Comparison of ENCODE assay signal across 10 cellular contexts in genomic region chr13:41554626-41555386, GRCh38.
DNase-seq lines count a peak whose midpoint lies in the region; ATAC-seq and TF ChIP-seq lines count a peak whose summit lies in the region.
"Had no signal": no experiment of that assay in that cellular context is flagged by ENCODE, and none has a peak within 500 bp of the region (broad histone marks: within the 10 kb centered on the region; RNA-seq: fewer than 3 reads in every experiment).

No MANE protein-coding gene starts in this region.

- intact Hi-C loops in CD8-positive, alpha-beta T cell (cut with DNase I, micrococcal nuclease): no loop called here

- H3K9me3 Mint-ChIP-seq in activated CD8-positive, alpha-beta T cell treated with anti-CD3 and anti-CD28 coated beads, Interleukin-2, amount 10 ng/mL, durations not matched to agents 7 days and 5 days (ENCODE audit: insufficient read depth): no peaks in the 10 kb centered on the region
- H3K9me3 Mint-ChIP-seq in CD8-positive, alpha-beta T cell: no peaks in the 10 kb centered on the region

- H3K9me3 ChIP-seq in CD8-positive, alpha-beta T cell (ENCODE audit: low read length): no peaks in the 10 kb centered on the region

- H3K36me3 ChIP-seq in CD8-positive, alpha-beta T cell (ENCODE audit: insufficient read depth, low read length): no peaks in the 10 kb centered on the region

- H3K27me3 ChIP-seq in CD8-positive, alpha-beta T cell (ENCODE audit: insufficient read depth, low read length): no peaks in the 10 kb centered on the region

- ATAC-seq in GM19372 (IDR thresholded peaks at IDR 0.05; ENCODE audit: low read depth, unreplicated experiment) (peak; percentile 65), HG03045 (IDR thresholded peaks at IDR 0.05; ENCODE audit: unreplicated experiment) (peak; percentile 92)
- ATAC-seq in activated CD8-positive, alpha-beta T cell treated with anti-CD3 and anti-CD28 coated beads, Interleukin-2, amount 10 ng/mL, durations not matched to agents 7 days and 5 days: peak; percentile 57
- ATAC-seq in CD8-positive, alpha-beta T cell: no peak

- DNase-seq in GM13977 (ENCODE audit: low spot score): peak; percentile 78
- DNase-seq in activated CD8-positive, alpha-beta T cell treated with anti-CD3 and anti-CD28 coated beads, Interleukin-2, amount 10 ng/mL, durations not matched to agents 7 days and 5 days: peak; percentile 29
- no peak for DNase-seq in iPS-NIHi11 (ENCODE audit: low spot score)
- DNase-seq in CD8-positive, alpha-beta T cell: no peak
- DNase-seq in HCEC 1CT: no peak
- no peak for DNase-seq in inferior parietal cortex (ENCODE audit: extremely low spot score)
- DNase-seq: effector CD8-positive, alpha-beta T cell; kidney glomerular epithelial cell had no signal

- POLR2A ChIA-PET in activated CD8-positive, alpha-beta T cell treated with anti-CD3 and anti-CD28 coated beads, Interleukin-2, amount 10 ng/mL, durations not matched to agents 7 days and 5 days (lab: Charles Lee): interaction anchor here (2.0 kb wide), 1 partner anchor 90 kb away, joined by 6 read pairs; no protein-coding TSS in a partner anchor
- POLR2A ChIA-PET in CD8-positive, alpha-beta T cell (lab: Charles Lee): interaction anchor here (0.7 kb wide), 1 partner anchor 119 kb away, joined by 3 read pairs; no protein-coding TSS in a partner anchor

- H3K27me3 Mint-ChIP-seq in activated CD8-positive, alpha-beta T cell treated with anti-CD3 and anti-CD28 coated beads, Interleukin-2, amount 10 ng/mL, durations not matched to agents 7 days and 5 days (ENCODE audit: low read depth): no peaks in the 10 kb centered on the region
- no peaks in the 10 kb centered on the region for H3K27me3 Mint-ChIP-seq in CD8-positive, alpha-beta T cell (ENCODE audit: low read depth)

- no peaks in the 10 kb centered on the region for H3K36me3 Mint-ChIP-seq in activated CD8-positive, alpha-beta T cell treated with anti-CD3 and anti-CD28 coated beads, Interleukin-2, amount 10 ng/mL, durations not matched to agents 7 days and 5 days (ENCODE audit: low read depth)
- H3K36me3 Mint-ChIP-seq in CD8-positive, alpha-beta T cell: no peaks in the 10 kb centered on the region

- no peaks in the 10 kb centered on the region for H3K4me1 ChIP-seq in CD8-positive, alpha-beta T cell (ENCODE audit: insufficient read depth, low read length)

- CTCF ChIA-PET in activated CD8-positive, alpha-beta T cell treated with anti-CD3 and anti-CD28 coated beads, Interleukin-2, amount 10 ng/mL, durations not matched to agents 7 days and 5 days (lab: Charles Lee): interaction anchor here (1.0 to 3.3 kb wide), 2 partner anchors 30 to 95 kb away, joined by 3 to 17 read pairs; no protein-coding TSS in a partner anchor
- CTCF ChIA-PET in CD8-positive, alpha-beta T cell (lab: Charles Lee): interaction anchor here (0.8 to 1.3 kb wide), 5 partner anchors 8 to 173 kb away, joined by 3 to 5 read pairs (median 4); no protein-coding TSS in a partner anchor

- no peak overlapping the region for H3K27ac ChIP-seq in CD8-positive, alpha-beta T cell (ENCODE audit: low read depth, low read length)

- no peak overlapping the region for H3K27ac Mint-ChIP-seq in activated CD8-positive, alpha-beta T cell treated with anti-CD3 and anti-CD28 coated beads, Interleukin-2, amount 10 ng/mL, durations not matched to agents 7 days and 5 days
- H3K27ac Mint-ChIP-seq in CD8-positive, alpha-beta T cell: no peak overlapping the region

- peak; percentile 22 for TF ChIP-seq CTCF in GM13977 (IDR thresholded peaks at IDR 0.05; ENCODE audit: extremely low read depth, insufficient read depth, missing control alignments)
- no peak for TF ChIP-seq CTCF in CD8-positive, alpha-beta T cell (IDR thresholded peaks at IDR 0.05)

- H3K4me3 Mint-ChIP-seq in activated CD8-positive, alpha-beta T cell treated with anti-CD3 and anti-CD28 coated beads, Interleukin-2, amount 10 ng/mL, durations not matched to agents 7 days and 5 days: no peak overlapping the region
- no peak overlapping the region for H3K4me3 Mint-ChIP-seq in CD8-positive, alpha-beta T cell

- no peak overlapping the region for H3K4me3 ChIP-seq in CD8-positive, alpha-beta T cell (ENCODE audit: low read depth, low read length)

- in situ Hi-C loops in GM13977 (cut with MboI; ENCODE audit: low pct_unique_long_range_greater_than_20kb, low sequenced_read_pairs, unreplicated experiment): no loop called here

- H3K4me1 Mint-ChIP-seq in activated CD8-positive, alpha-beta T cell treated with anti-CD3 and anti-CD28 coated beads, Interleukin-2, amount 10 ng/mL, durations not matched to agents 7 days and 5 days (ENCODE audit: low read depth): peaks cover 9% of the 10 kb centered on the region
- H3K4me1 Mint-ChIP-seq in CD8-positive, alpha-beta T cell (ENCODE audit: low read depth): peaks cover 3% of the 10 kb centered on the region

Comparison
In these comparisons a context has a peak if more than half of its experiments do, and no peak if none do; other contexts are left out.
1. DNase-seq: peak in GM13977 (single experiment) and activated CD8-positive, alpha-beta T cell treated with anti-CD3 and anti-CD28 coated beads, Interleukin-2, amount 10 ng/mL, durations not matched to agents 7 days and 5 days (single experiment); none in iPS-NIHi11 (single experiment), CD8-positive, alpha-beta T cell (0 of 7), HCEC 1CT (single experiment) and inferior parietal cortex (single experiment).